ENCODE assay signal across 9 cellular contexts in genomic region chr9:4375424-4376195, GRCh38.
DNase-seq lines count a peak whose midpoint lies in the region; ATAC-seq, FAIRE-seq and TF ChIP-seq lines count a peak whose summit lies in the region.
"Had no signal": no experiment of that assay in that cellular context is flagged by ENCODE, and none has a peak within 500 bp of the region (broad histone marks: within the 10 kb centered on the region; RNA-seq: fewer than 3 reads in every experiment).

No MANE protein-coding gene starts in this region.

- H3K9me3 Mint-ChIP-seq in nephron progenitor cell = no peaks in the 10 kb centered on the region
- H3K9me3 Mint-ChIP-seq: naive B cell had no signal

- no peak overlapping the region for H3K27ac Mint-ChIP-seq in nephron progenitor cell
- H3K27ac Mint-ChIP-seq: naive B cell had no signal

- no peaks in the 10 kb centered on the region for H3K36me3 Mint-ChIP-seq in nephron progenitor cell (ENCODE audit: low read depth)
- H3K36me3 Mint-ChIP-seq: naive B cell had no signal

- H3K27me3 Mint-ChIP-seq in nephron progenitor cell (ENCODE audit: low read depth, poor library complexity) = peaks cover 9% of the 10 kb centered on the region

- TF ChIP-seq POLR2A in GM12891 (IDR thresholded peaks at IDR 0.05; ENCODE audit: low read depth, low read length) = no peak

- DNase-seq in GM12891 (ENCODE audit: insufficient read length, low spot score) (no peak), NCI-H460 (ENCODE audit: extremely low read depth, low read depth) (peak; percentile 40), dermis microvascular lymphatic vessel endothelial cell (ENCODE audit: low read depth in 2 of 2) (peak; percentile 48 to 68), nephron progenitor cell (no peak), activated T-cell treated with anti-CD3 and anti-CD28 coated beads for 4 hours (no peak)
- DNase-seq in activated CD4-positive, alpha-beta T cell treated with anti-CD3 and anti-CD28 coated beads for 48 hours = no peak
- DNase-seq: naive B cell had no signal

- peak; percentile 31 for FAIRE-seq in GM12891 (lab: Jason Lieb, UNC)

- H3K4me1 Mint-ChIP-seq in nephron progenitor cell = peaks cover 5% of the 10 kb centered on the region
- H3K4me1 Mint-ChIP-seq: naive B cell had no signal

- peak; percentile 56 for TF ChIP-seq CTCF in nephron progenitor cell (IDR thresholded peaks at IDR 0.05)

- H3K4me3 Mint-ChIP-seq in nephron progenitor cell = no peak overlapping the region
- H3K4me3 Mint-ChIP-seq: naive B cell had no signal

- ATAC-seq in HG03460 (IDR thresholded peaks at IDR 0.05; ENCODE audit: unreplicated experiment) = no peak
- ATAC-seq in GM21360 (IDR thresholded peaks at IDR 0.05; ENCODE audit: unreplicated experiment) = no peak

TF ChIP-seq in GM12891, 5 proteins besides CTCF, POLR2A, EP300 and RAD21:
- TF ChIP-seq PAX5 (IDR thresholded peaks at IDR 0.05; ENCODE audit: insufficient read depth, low read length, severe bottlenecking) = no peak
- no peak for TF ChIP-seq POU2F2 (IDR thresholded peaks at IDR 0.05; ENCODE audit: low read depth, low read length)
- no peak for TF ChIP-seq SPI1 (IDR thresholded peaks at IDR 0.05; ENCODE audit: low read depth, low read length)
- TF ChIP-seq POLR2AphosphoS5 (IDR thresholded peaks at IDR 0.05; ENCODE audit: low read depth, low read length) = no peak
- no peak for TF ChIP-seq TAF1 (IDR thresholded peaks at IDR 0.05; ENCODE audit: low read depth, low read length)

Comparison
In these comparisons a context has a peak if more than half of its experiments do, and no peak if none do; other contexts are left out.
1. DNase-seq: peak in NCI-H460 (single experiment) and dermis microvascular lymphatic vessel endothelial cell (2 of 2); none in GM12891 (single experiment), nephron progenitor cell (single experiment), activated T-cell treated with anti-CD3 and anti-CD28 coated beads for 4 hours (single experiment) and activated CD4-positive, alpha-beta T cell treated with anti-CD3 and anti-CD28 coated beads for 48 hours (single experiment).